ENCODE assay signal across 14 cellular contexts in genomic region chr6:33682341-33682740, GRCh38.
"Had no signal": no experiment of that assay in that cellular context is flagged by ENCODE, and none has a peak within 500 bp of the region (broad histone marks: within the 10 kb centered on the region; RNA-seq: fewer than 3 reads in every experiment).

No MANE protein-coding gene starts in this region.

- H2AFZ ChIP-seq: hepatocyte had no signal

- H3K9me3 ChIP-seq: left lung, mucosa of descending colon had no signal

- H3K27ac Mint-ChIP-seq: stimulated activated memory B cell treated with anti-CD40 and anti-IgM and Interleukin-4, amounts not matched to agents 10 μg/mL and 1 μg/mL and 100 μg/mL, for 72 hours; type B pancreatic cell had no signal

- H3K4me2 ChIP-seq: hepatocyte had no signal

- H3K36me3 ChIP-seq: cardiac muscle cell had no signal

- H3K4me3 ChIP-seq: cardiac muscle cell, hepatocyte, left lung, mucosa of descending colon had no signal

- H3K27me3 Mint-ChIP-seq: activated CD4-positive, alpha-beta T cell treated with anti-CD3 and anti-CD28 coated beads for 36 hours; natural killer cell treated with Interleukin-12 subunit alpha and Interleukin-12 subunit beta and Interleukin-15 and Interleukin-18, amount 100 ng/mL, for 72 hours; stimulated activated memory B cell treated with anti-CD40 and anti-IgM and Interleukin-4, amounts not matched to agents 10 μg/mL and 1 μg/mL and 100 μg/mL, for 72 hours; type B pancreatic cell had no signal

- H3K9me3 Mint-ChIP-seq: activated T-cell treated with anti-CD3 and anti-CD28 coated beads, Interleukin-2, amount 50 U/mL, for 4 hours; natural killer cell treated with Interleukin-12 subunit alpha and Interleukin-12 subunit beta and Interleukin-15 and Interleukin-18, amount 100 ng/mL, for 72 hours; stimulated activated memory B cell treated with anti-CD40 and anti-IgM and Interleukin-4, amounts not matched to agents 10 μg/mL and 1 μg/mL and 100 μg/mL, for 72 hours; type B pancreatic cell had no signal

- DNase-seq: activated CD4-positive, alpha-beta T cell treated with anti-CD3 and anti-CD28 coated beads for 36 hours; activated gamma-delta T cell treated with Interleukin-2 at 50 U/mL for 16 hours; activated T-cell treated with anti-CD3 and anti-CD28 coated beads, Interleukin-2, amount 50 U/mL, for 4 hours; kidney; mucosa of descending colon; T-helper 2 cell had no signal

- H3K4me3 Mint-ChIP-seq: activated CD4-positive, alpha-beta T cell treated with anti-CD3 and anti-CD28 coated beads for 36 hours; activated T-cell treated with anti-CD3 and anti-CD28 coated beads, Interleukin-2, amount 50 U/mL, for 4 hours; natural killer cell treated with Interleukin-12 subunit alpha and Interleukin-12 subunit beta and Interleukin-15 and Interleukin-18, amount 100 ng/mL, for 72 hours; stimulated activated memory B cell treated with anti-CD40 and anti-IgM and Interleukin-4, amounts not matched to agents 10 μg/mL and 1 μg/mL and 100 μg/mL, for 72 hours; type B pancreatic cell had no signal

- H3K27ac ChIP-seq: cardiac muscle cell, hepatocyte, left lung had no signal

- H3K4me1 Mint-ChIP-seq: stimulated activated memory B cell treated with anti-CD40 and anti-IgM and Interleukin-4, amounts not matched to agents 10 μg/mL and 1 μg/mL and 100 μg/mL, for 72 hours had no signal

- H3K4me1 ChIP-seq: left lung had no signal

- H3K79me2 ChIP-seq: hepatocyte had no signal

- H3K27me3 ChIP-seq: cardiac muscle cell, dorsolateral prefrontal cortex, hepatocyte, left lung had no signal

- ATAC-seq: esophagus mucosa; left lung; mucosa of descending colon; natural killer cell treated with Interleukin-12 subunit alpha and Interleukin-12 subunit beta and Interleukin-15 and Interleukin-18, amount 100 ng/mL, for 72 hours; stimulated activated memory B cell treated with anti-CD40 and anti-IgM and Interleukin-4, amounts not matched to agents 10 μg/mL and 1 μg/mL and 100 μg/mL, for 72 hours had no signal
